ENCODE assay signal across 18 cellular contexts in genomic region chr1:118325545-118326225, GRCh38.
DNase-seq lines count a peak whose midpoint lies in the region; ATAC-seq and TF ChIP-seq lines count a peak whose summit lies in the region.
"Had no signal": no experiment of that assay in that cellular context is flagged by ENCODE, and none has a peak within 500 bp of the region (broad histone marks: within the 10 kb centered on the region; RNA-seq: fewer than 3 reads in every experiment).

No MANE protein-coding gene starts in this region.

- DNase-seq in AG10803 (ENCODE audit: low read depth) (peak; percentile 64), RWPE1 (ENCODE audit: low spot score) (peak; percentile 16), epithelial cell of esophagus (ENCODE audit: low read depth) (peak; percentile 57), osteoblast (ENCODE audit: insufficient read length, low spot score, missing footprints) (peak; percentile 27), inferior parietal cortex (ENCODE audit: extremely low spot score) (no peak)
- DNase-seq in activated naive CD4-positive, alpha-beta T cell treated with Interleukin-2 at 50 U/mL for 16 hours, result no peak
- DNase-seq: Calu3; CD8-positive, alpha-beta T cell; DMS79 treated with DMSO at 0.1 percent for 48 hours; KG1; NCI-H1417; NCI-H187; NCI-H2227 treated with DMSO at 0.1 percent for 48 hours; NCI-H510A treated with DMSO at 0.1 percent for 48 hours; RPMI8226 had no signal

- ATAC-seq in HG03457 (IDR thresholded peaks at IDR 0.05; ENCODE audit: unreplicated experiment) (no peak), HG03108 (IDR thresholded peaks at IDR 0.05; ENCODE audit: unreplicated experiment) (no peak)
- ATAC-seq: CD8-positive, alpha-beta T cell had no signal

- H3K9me3 ChIP-seq in osteoblast (ENCODE audit: low read depth, low read length), result no peaks in the 10 kb centered on the region

- no peaks in the 10 kb centered on the region for H3K79me2 ChIP-seq in osteoblast (ENCODE audit: insufficient read depth, low read length)

- no peak for TF ChIP-seq CTCF in AG10803 (conservative IDR thresholded peaks at IDR 0.05; ENCODE audit: low read length)
- TF ChIP-seq CTCF in RWPE1 (conservative IDR thresholded peaks at IDR 0.05; ENCODE audit: low read depth), result no peak
- TF ChIP-seq CTCF in epithelial cell of esophagus (IDR thresholded peaks at IDR 0.05; ENCODE audit: insufficient read depth, low read depth, low read length, missing control alignments), result no peak
- no peak for TF ChIP-seq CTCF in osteoblast (IDR thresholded peaks at IDR 0.05; ENCODE audit: extremely low read depth, low read depth, low read length)

- CTCF ChIA-PET in RWPE1 (lab: Yijun Ruan, JAX), result no interaction called here

- no peaks in the 10 kb centered on the region for H3K36me3 ChIP-seq in osteoblast (ENCODE audit: insufficient read depth, low read length)
- H3K36me3 ChIP-seq: BLaER1 treated with 17β-estradiol and CSF1 and Interleukin-3, amounts not matched to agents 10 nM and 100 nM had no signal

- H3K27me3 ChIP-seq in osteoblast (ENCODE audit: insufficient read depth, low read length), result no peaks in the 10 kb centered on the region
- H3K27me3 ChIP-seq: BLaER1 treated with 17β-estradiol and CSF1 and Interleukin-3, amounts not matched to agents 10 nM and 100 nM had no signal

- no peak overlapping the region for H3K4me3 ChIP-seq in AG10803 (ENCODE audit: low read length)
- no peak overlapping the region for H3K4me3 ChIP-seq in epithelial cell of esophagus (ENCODE audit: low read length)
- H3K4me3 ChIP-seq in osteoblast (ENCODE audit: insufficient read depth, low read length), result no peak overlapping the region
- H3K4me3 ChIP-seq: BLaER1 treated with 17β-estradiol and CSF1 and Interleukin-3, amounts not matched to agents 10 nM and 100 nM had no signal

- peaks cover 9% of the 10 kb centered on the region for H3K4me1 ChIP-seq in osteoblast (ENCODE audit: insufficient read depth, low read length)
- H3K4me1 ChIP-seq: BLaER1 treated with 17β-estradiol and CSF1 and Interleukin-3, amounts not matched to agents 10 nM and 100 nM had no signal

- H3K4me2 ChIP-seq in osteoblast (ENCODE audit: insufficient read depth, low read length), result no peak overlapping the region
- H3K4me2 ChIP-seq: BLaER1 treated with 17β-estradiol and CSF1 and Interleukin-3, amounts not matched to agents 10 nM and 100 nM had no signal

- H2AFZ ChIP-seq in osteoblast (ENCODE audit: low read length), result no peak overlapping the region

- H4K20me1 ChIP-seq in osteoblast (ENCODE audit: insufficient read depth, low read length), result no peaks in the 10 kb centered on the region
- H4K20me1 ChIP-seq: BLaER1 treated with 17β-estradiol and CSF1 and Interleukin-3, amounts not matched to agents 10 nM and 100 nM had no signal

- H3K27ac ChIP-seq in RWPE1 (no peak overlapping the region), osteoblast (ENCODE audit: low read depth, low read length) (no peak overlapping the region)
- H3K27ac ChIP-seq: BLaER1 treated with 17β-estradiol and CSF1 and Interleukin-3, amounts not matched to agents 10 nM and 100 nM had no signal

- POLR2A ChIA-PET in RWPE1 (lab: Yijun Ruan, JAX; ENCODE audit: low non-redundant PET), result no interaction called here

Comparison
In these comparisons a context has a peak if more than half of its experiments do, and no peak if none do; other contexts are left out.
1. DNase-seq: peak in AG10803 (single experiment), RWPE1 (single experiment), epithelial cell of esophagus (single experiment) and osteoblast (single experiment); none in activated naive CD4-positive, alpha-beta T cell treated with Interleukin-2 at 50 U/mL for 16 hours (single experiment) and inferior parietal cortex (single experiment).